ENCODE assay signal across 2 cellular contexts in the genomic region with DNA sequence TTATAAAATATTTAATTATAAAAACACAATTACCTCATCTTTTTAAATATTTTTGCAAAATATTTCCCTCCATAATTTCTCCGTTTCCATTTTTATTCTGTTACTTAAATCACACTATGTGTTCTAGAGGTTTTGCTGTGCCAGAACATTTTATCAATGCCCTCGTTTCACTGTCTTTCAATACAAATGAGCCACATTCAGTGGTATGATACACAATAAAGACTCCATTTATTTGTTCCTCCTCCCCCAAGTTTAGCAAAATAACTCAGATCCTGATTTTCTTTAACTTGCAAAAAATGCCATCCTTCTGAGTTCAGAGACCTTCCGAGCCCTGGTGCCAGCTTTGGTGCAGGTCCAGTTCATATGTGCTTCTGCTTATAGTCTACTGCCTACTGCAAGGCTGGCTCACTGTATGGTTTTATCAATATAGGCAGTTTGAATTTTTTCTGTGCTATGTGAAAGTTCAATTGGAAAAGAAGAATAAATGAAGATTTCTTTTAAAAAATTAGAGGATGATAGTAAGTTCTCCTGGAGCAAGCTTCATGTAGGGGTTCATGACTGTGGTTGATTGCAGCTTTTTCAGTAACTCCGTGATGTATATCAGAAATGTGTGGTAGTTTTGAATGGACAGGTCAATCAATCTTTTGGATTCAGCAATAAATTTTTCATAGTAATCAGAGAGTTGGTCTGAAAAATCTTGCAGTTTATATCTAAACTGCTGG.
TF ChIP-seq lines count a peak whose summit lies in the region.

No MANE protein-coding gene starts in this region.

TF ChIP-seq in SK-N-SH treated with all-trans-retinoic acid at 6 μM for 48 hours, 23 proteins besides CTCF, POLR2A, EP300 and RAD21 (continued from another document):
- TF ChIP-seq, protein P1, sequence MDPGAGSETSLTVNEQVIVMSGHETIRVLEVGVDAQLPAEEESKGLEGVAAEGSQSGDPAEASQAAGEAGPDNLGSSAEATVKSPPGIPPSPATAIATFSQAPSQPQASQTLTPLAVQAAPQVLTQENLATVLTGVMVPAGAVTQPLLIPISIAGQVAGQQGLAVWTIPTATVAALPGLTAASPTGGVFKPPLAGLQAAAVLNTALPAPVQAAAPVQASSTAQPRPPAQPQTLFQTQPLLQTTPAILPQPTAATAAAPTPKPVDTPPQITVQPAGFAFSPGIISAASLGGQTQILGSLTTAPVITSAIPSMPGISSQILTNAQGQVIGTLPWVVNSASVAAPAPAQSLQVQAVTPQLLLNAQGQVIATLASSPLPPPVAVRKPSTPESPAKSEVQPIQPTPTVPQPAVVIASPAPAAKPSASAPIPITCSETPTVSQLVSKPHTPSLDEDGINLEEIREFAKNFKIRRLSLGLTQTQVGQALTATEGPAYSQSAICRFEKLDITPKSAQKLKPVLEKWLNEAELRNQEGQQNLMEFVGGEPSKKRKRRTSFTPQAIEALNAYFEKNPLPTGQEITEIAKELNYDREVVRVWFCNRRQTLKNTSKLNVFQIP (CRISPR knock-in tag; IDR thresholded peaks at IDR 0.05; ENCODE audit: borderline replicate concordance, low read depth): no peak
- TF ChIP-seq RARB (CRISPR knock-in tag; IDR thresholded peaks at IDR 0.05) (no peak), ZFP30 (CRISPR knock-in tag; IDR thresholded peaks at IDR 0.05) (no peak), ZFP3 (CRISPR knock-in tag; IDR thresholded peaks at IDR 0.05) (no peak), ESRRG (CRISPR knock-in tag; IDR thresholded peaks at IDR 0.05) (no peak), ISL1 (CRISPR knock-in tag; IDR thresholded peaks at IDR 0.05) (no peak), CSDC2 (CRISPR knock-in tag; IDR thresholded peaks at IDR 0.05) (no peak), PPARA (CRISPR knock-in tag; IDR thresholded peaks at IDR 0.05; ENCODE audit: borderline replicate concordance) (no peak)
- TF ChIP-seq, protein P2, sequence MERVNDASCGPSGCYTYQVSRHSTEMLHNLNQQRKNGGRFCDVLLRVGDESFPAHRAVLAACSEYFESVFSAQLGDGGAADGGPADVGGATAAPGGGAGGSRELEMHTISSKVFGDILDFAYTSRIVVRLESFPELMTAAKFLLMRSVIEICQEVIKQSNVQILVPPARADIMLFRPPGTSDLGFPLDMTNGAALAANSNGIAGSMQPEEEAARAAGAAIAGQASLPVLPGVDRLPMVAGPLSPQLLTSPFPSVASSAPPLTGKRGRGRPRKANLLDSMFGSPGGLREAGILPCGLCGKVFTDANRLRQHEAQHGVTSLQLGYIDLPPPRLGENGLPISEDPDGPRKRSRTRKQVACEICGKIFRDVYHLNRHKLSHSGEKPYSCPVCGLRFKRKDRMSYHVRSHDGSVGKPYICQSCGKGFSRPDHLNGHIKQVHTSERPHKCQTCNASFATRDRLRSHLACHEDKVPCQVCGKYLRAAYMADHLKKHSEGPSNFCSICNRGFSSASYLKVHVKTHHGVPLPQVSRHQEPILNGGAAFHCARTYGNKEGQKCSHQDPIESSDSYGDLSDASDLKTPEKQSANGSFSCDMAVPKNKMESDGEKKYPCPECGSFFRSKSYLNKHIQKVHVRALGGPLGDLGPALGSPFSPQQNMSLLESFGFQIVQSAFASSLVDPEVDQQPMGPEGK (CRISPR knock-in tag; IDR thresholded peaks at IDR 0.05; ENCODE audit: borderline replicate concordance): no peak
- TF ChIP-seq, protein P3, sequence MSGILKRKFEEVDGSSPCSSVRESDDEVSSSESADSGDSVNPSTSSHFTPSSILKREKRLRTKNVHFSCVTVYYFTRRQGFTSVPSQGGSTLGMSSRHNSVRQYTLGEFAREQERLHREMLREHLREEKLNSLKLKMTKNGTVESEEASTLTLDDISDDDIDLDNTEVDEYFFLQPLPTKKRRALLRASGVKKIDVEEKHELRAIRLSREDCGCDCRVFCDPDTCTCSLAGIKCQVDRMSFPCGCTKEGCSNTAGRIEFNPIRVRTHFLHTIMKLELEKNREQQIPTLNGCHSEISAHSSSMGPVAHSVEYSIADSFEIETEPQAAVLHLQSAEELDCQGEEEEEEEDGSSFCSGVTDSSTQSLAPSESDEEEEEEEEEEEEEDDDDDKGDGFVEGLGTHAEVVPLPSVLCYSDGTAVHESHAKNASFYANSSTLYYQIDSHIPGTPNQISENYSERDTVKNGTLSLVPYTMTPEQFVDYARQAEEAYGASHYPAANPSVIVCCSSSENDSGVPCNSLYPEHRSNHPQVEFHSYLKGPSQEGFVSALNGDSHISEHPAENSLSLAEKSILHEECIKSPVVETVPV (CRISPR knock-in tag; IDR thresholded peaks at IDR 0.05): no peak
- TF ChIP-seq, protein P4, sequence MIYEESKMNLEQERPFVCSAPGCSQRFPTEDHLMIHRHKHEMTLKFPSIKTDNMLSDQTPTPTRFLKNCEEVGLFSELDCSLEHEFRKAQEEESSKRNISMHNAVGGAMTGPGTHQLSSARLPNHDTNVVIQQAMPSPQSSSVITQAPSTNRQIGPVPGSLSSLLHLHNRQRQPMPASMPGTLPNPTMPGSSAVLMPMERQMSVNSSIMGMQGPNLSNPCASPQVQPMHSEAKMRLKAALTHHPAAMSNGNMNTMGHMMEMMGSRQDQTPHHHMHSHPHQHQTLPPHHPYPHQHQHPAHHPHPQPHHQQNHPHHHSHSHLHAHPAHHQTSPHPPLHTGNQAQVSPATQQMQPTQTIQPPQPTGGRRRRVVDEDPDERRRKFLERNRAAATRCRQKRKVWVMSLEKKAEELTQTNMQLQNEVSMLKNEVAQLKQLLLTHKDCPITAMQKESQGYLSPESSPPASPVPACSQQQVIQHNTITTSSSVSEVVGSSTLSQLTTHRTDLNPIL (CRISPR knock-in tag; IDR thresholded peaks at IDR 0.05; ENCODE audit: low read depth): no peak

TF ChIP-seq in SK-N-SH, 30 proteins besides CTCF, POLR2A, EP300 and RAD21 (continued from another document):
- TF ChIP-seq, protein P5, sequence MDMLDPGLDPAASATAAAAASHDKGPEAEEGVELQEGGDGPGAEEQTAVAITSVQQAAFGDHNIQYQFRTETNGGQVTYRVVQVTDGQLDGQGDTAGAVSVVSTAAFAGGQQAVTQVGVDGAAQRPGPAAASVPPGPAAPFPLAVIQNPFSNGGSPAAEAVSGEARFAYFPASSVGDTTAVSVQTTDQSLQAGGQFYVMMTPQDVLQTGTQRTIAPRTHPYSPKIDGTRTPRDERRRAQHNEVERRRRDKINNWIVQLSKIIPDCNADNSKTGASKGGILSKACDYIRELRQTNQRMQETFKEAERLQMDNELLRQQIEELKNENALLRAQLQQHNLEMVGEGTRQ (IDR thresholded peaks at IDR 0.05; ENCODE audit: borderline replicate concordance, low read depth, low read length): no peak
- no peak for TF ChIP-seq TCF12 (IDR thresholded peaks at IDR 0.05)
- no peak for TF ChIP-seq EZH2phosphoT487 (IDR thresholded peaks at IDR 0.05; ENCODE audit: borderline replicate concordance, low read depth)
- no peak for TF ChIP-seq POLR2AphosphoS5 (IDR thresholded peaks at IDR 0.05; ENCODE audit: low read depth, low read length)
- TF ChIP-seq ELF1 (IDR thresholded peaks at IDR 0.05): no peak
- TF ChIP-seq SIN3A (IDR thresholded peaks at IDR 0.05; ENCODE audit: borderline replicate concordance, low read depth, low read length): no peak
- TF ChIP-seq NFIC (IDR thresholded peaks at IDR 0.05; ENCODE audit: borderline replicate concordance): no peak
- TF ChIP-seq NRF1 (IDR thresholded peaks at IDR 0.05; ENCODE audit: low read depth, low read length): no peak
- TF ChIP-seq MEF2A (IDR thresholded peaks at IDR 0.05; ENCODE audit: borderline replicate concordance, low read depth): no peak
- TF ChIP-seq MXI1 (IDR thresholded peaks at IDR 0.05; ENCODE audit: low read depth, low read length): no peak
- no peak for TF ChIP-seq GABPA (IDR thresholded peaks at IDR 0.05; ENCODE audit: low read depth)
- TF ChIP-seq GATA2 (CRISPR knock-in tag; IDR thresholded peaks at IDR 0.05): no peak
- no peak for TF ChIP-seq FOXJ3 (CRISPR knock-in tag; IDR thresholded peaks at IDR 0.05)
